In the genomic region with DNA sequence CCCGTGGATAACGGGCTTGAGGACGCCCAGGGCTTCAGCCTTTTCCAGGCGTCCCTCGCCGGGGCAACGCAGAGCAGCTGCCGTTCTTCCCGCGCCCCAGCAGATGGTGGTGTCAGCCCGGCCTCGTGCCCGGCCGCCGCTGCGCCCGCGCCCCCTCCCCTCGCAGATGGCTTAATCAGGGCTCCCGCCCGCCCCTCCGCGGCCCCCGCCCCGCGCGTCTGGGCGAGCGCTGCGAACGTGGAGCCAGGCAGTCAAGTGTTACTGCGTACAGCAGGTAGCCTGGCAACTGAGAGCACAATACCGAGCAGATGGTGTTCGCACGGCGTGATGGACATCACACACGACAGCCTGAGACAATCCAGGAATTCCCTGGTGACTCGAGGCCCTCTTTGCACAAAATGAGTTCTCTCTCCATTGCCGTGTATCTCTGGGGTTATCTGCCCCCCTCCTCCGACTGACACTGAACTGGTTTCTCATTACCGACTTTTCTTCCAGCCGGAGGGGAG, we compare ENCODE assay signal across 8 cellular contexts.
DNase-seq lines count a peak whose midpoint lies in the region; ATAC-seq and TF ChIP-seq lines count a peak whose summit lies in the region.

No MANE protein-coding gene starts in this region.

- H3K4me3 Mint-ChIP-seq in activated naive CD4-positive, alpha-beta T cell treated with anti-CD3 and anti-CD28 coated beads for 36 hours = peak overlapping the region; percentile 61
- H3K4me3 Mint-ChIP-seq in nephron = peak overlapping the region; percentile 67 to 86 (median 81)
- H3K4me3 Mint-ChIP-seq in stimulated activated naive CD8-positive, alpha-beta T cell treated with anti-CD3 and anti-CD28 coated beads, Interleukin-15, amount 100 ng/mL, for 72 hours = peak overlapping the region; percentile 70 to 73

- H3K27ac ChIP-seq in KMS-11 = peak overlapping the region; percentile 26

- no peaks in the 10 kb centered on the region for H4K20me1 ChIP-seq in KMS-11 (ENCODE audit: insufficient read depth)

- H3K27me3 Mint-ChIP-seq in activated naive CD4-positive, alpha-beta T cell treated with anti-CD3 and anti-CD28 coated beads for 36 hours (ENCODE audit: low read depth) = peaks cover 29% of the 10 kb centered on the region
- no peaks in the 10 kb centered on the region for H3K27me3 Mint-ChIP-seq in nephron (ENCODE audit: low read depth)
- H3K27me3 Mint-ChIP-seq in stimulated activated naive CD8-positive, alpha-beta T cell treated with anti-CD3 and anti-CD28 coated beads, Interleukin-15, amount 100 ng/mL, for 72 hours = peaks cover 41% of the 10 kb centered on the region

- no peak overlapping the region for H3K27ac Mint-ChIP-seq in activated naive CD4-positive, alpha-beta T cell treated with anti-CD3 and anti-CD28 coated beads for 36 hours
- H3K27ac Mint-ChIP-seq in nephron = peak overlapping the region; percentile 87 to 91 (median 87)
- no peak overlapping the region for H3K27ac Mint-ChIP-seq in stimulated activated naive CD8-positive, alpha-beta T cell treated with anti-CD3 and anti-CD28 coated beads, Interleukin-15, amount 100 ng/mL, for 72 hours

- H2AFZ ChIP-seq in KMS-11 (ENCODE audit: low read depth) = peak overlapping the region; percentile 97

- peaks cover 31% of the 10 kb centered on the region for H3K4me1 ChIP-seq in KMS-11 (ENCODE audit: low read depth, poor library complexity, severe bottlenecking)

- H3K9me3 Mint-ChIP-seq in activated naive CD4-positive, alpha-beta T cell treated with anti-CD3 and anti-CD28 coated beads for 36 hours = no peaks in the 10 kb centered on the region
- H3K9me3 Mint-ChIP-seq in nephron = no peaks in the 10 kb centered on the region
- no peaks in the 10 kb centered on the region for H3K9me3 Mint-ChIP-seq in stimulated activated naive CD8-positive, alpha-beta T cell treated with anti-CD3 and anti-CD28 coated beads, Interleukin-15, amount 100 ng/mL, for 72 hours

- CTCF ChIA-PET in activated naive CD4-positive, alpha-beta T cell treated with anti-CD3 and anti-CD28 coated beads for 36 hours (lab: Charles Lee) = interaction anchor here (0.7 to 1.4 kb wide), 6 partner anchors 78 to 625 kb away, joined by 3 to 8 read pairs (median 4); no protein-coding TSS in a partner anchor

- no peaks in the 10 kb centered on the region for H3K36me3 Mint-ChIP-seq in activated naive CD4-positive, alpha-beta T cell treated with anti-CD3 and anti-CD28 coated beads for 36 hours (ENCODE audit: low read depth)
- no peaks in the 10 kb centered on the region for H3K36me3 Mint-ChIP-seq in nephron (ENCODE audit: low read depth)

- peak overlapping the region; percentile 56 for H3K9ac ChIP-seq in KMS-11

- intact Hi-C loops in activated naive CD4-positive, alpha-beta T cell treated with anti-CD3 and anti-CD28 coated beads for 36 hours (cut with micrococcal nuclease) = loop anchor here (1.0 to 10.0 kb wide), 10 partner anchors 80 to 1120 kb away; a partner anchor contains a TSS

- peak; percentile 69 for TF ChIP-seq CTCF in KMS-11 (conservative IDR thresholded peaks at IDR 0.05; ENCODE audit: low read depth, low read length)
- peak; percentile 94 to 99 (median 97) for TF ChIP-seq CTCF in nephron (IDR thresholded peaks at IDR 0.05; ENCODE audit: unreplicated experiment in 3 of 3)

- H3K36me3 ChIP-seq in KMS-11 (ENCODE audit: insufficient read depth) = no peaks in the 10 kb centered on the region

- H3K27me3 ChIP-seq in KMS-11 (ENCODE audit: insufficient read depth, low read depth) = no peaks in the 10 kb centered on the region

- no peak overlapping the region for H3K4me3 ChIP-seq in KMS-11 (IDR thresholded peaks at IDR 0.05; ENCODE audit: insufficient read depth, low read depth, low read length)

- H3K4me2 ChIP-seq in KMS-11 = peak overlapping the region; percentile 100

- H3K79me2 ChIP-seq in KMS-11 (ENCODE audit: insufficient read depth, low read depth) = no peaks in the 10 kb centered on the region

- peaks cover 22% of the 10 kb centered on the region for H3K4me1 Mint-ChIP-seq in activated naive CD4-positive, alpha-beta T cell treated with anti-CD3 and anti-CD28 coated beads for 36 hours (ENCODE audit: low read depth)
- H3K4me1 Mint-ChIP-seq in nephron = peaks cover 52% of the 10 kb centered on the region
- peaks cover 36% of the 10 kb centered on the region for H3K4me1 Mint-ChIP-seq in stimulated activated naive CD8-positive, alpha-beta T cell treated with anti-CD3 and anti-CD28 coated beads, Interleukin-15, amount 100 ng/mL, for 72 hours

- DNase-seq in Ammon's horn (ENCODE audit: low spot score) (peak; percentile 92), RPMI7951 (ENCODE audit: low read depth) (peak; percentile 72), foreskin melanocyte (peak; percentile 74)
- peak; percentile 78 for DNase-seq in activated naive CD4-positive, alpha-beta T cell treated with anti-CD3 and anti-CD28 coated beads for 36 hours
- peak; percentile 62 to 69 for DNase-seq in stimulated activated naive CD8-positive, alpha-beta T cell treated with anti-CD3 and anti-CD28 coated beads, Interleukin-15, amount 100 ng/mL, for 72 hours

- peak; percentile 75 for ATAC-seq in GM19452 (IDR thresholded peaks at IDR 0.05; ENCODE audit: unreplicated experiment)
- ATAC-seq in stimulated activated naive CD8-positive, alpha-beta T cell treated with anti-CD3 and anti-CD28 coated beads, Interleukin-15, amount 100 ng/mL, for 72 hours = peak; percentile 88

Comparison
In these comparisons a context has a peak if more than half of its experiments do, and no peak if none do; other contexts are left out.
1. H3K27ac Mint-ChIP-seq: peak in nephron (3 of 3); none in activated naive CD4-positive, alpha-beta T cell treated with anti-CD3 and anti-CD28 coated beads for 36 hours (single experiment) and stimulated activated naive CD8-positive, alpha-beta T cell treated with anti-CD3 and anti-CD28 coated beads, Interleukin-15, amount 100 ng/mL, for 72 hours (0 of 2).
2. Peak in every context shown above with its lines, with median percentiles within 50 percentile points of each other: DNase-seq and H3K4me3 Mint-ChIP-seq.